24 cellular contexts compared by ENCODE assay signal in genomic region chr17:5023588-5024147, GRCh38. TPM values are rescaled to one million over a fixed set of nuclear protein-coding genes. Genes with fewer than 3 reads are reported as not detected.
DNase-seq lines count a peak whose midpoint lies in the region; ATAC-seq and TF ChIP-seq lines count a peak whose summit lies in the region.
"Had no signal": no experiment of that assay in that cellular context is flagged by ENCODE, and none has a peak within 500 bp of the region (broad histone marks: within the 10 kb centered on the region; RNA-seq: fewer than 3 reads in every experiment).

No MANE protein-coding gene starts in this region.

- ATAC-seq in Right ventricle myocardium inferior, result peak; percentile 11
- no peak for ATAC-seq in Right ventricle myocardium superior (ENCODE audit: poor library complexity)
- peak in 1 of 2 donors; percentile 11 for ATAC-seq in upper lobe of left lung (ENCODE audit: low FRiP score in 2 of 2)
- ATAC-seq in GM18870 (IDR thresholded peaks at IDR 0.05; ENCODE audit: unreplicated experiment), result no peak
- ATAC-seq in HG02981 (IDR thresholded peaks at IDR 0.05; ENCODE audit: unreplicated experiment), result no peak
- ATAC-seq: CD8-positive, alpha-beta T cell had no signal

- no peaks in the 10 kb centered on the region for H3K9me3 ChIP-seq in upper lobe of left lung
- H3K9me3 ChIP-seq: Peyer's patch had no signal

- H3K4me3 Mint-ChIP-seq in chondrocyte (ENCODE audit: unreplicated experiment) (no peak overlapping the region), nephron progenitor cell (no peak overlapping the region)
- H3K4me3 Mint-ChIP-seq: CD8-positive, alpha-beta T cell; IgD-negative memory B cell had no signal

- H3K27ac Mint-ChIP-seq in chondrocyte (ENCODE audit: unreplicated experiment) (peak overlapping the region; percentile 69), nephron progenitor cell (peak overlapping the region; percentile 34)
- H3K27ac Mint-ChIP-seq: CD8-positive, alpha-beta T cell had no signal

- H3K27me3 Mint-ChIP-seq in chondrocyte (ENCODE audit: low read depth) (no peaks in the 10 kb centered on the region), nephron progenitor cell (ENCODE audit: low read depth, poor library complexity) (peaks cover 8% of the 10 kb centered on the region)
- H3K27me3 Mint-ChIP-seq: IgD-negative memory B cell had no signal

- H3K4me1 ChIP-seq in upper lobe of left lung, result peaks cover 0 to 21% (median 10%) of the 10 kb centered on the region in 4 donors
- H3K4me1 ChIP-seq: Peyer's patch had no signal

- TF ChIP-seq CTCF in chondrocyte (IDR thresholded peaks at IDR 0.05) (no peak), nephron progenitor cell (IDR thresholded peaks at IDR 0.05) (no peak), upper lobe of left lung (IDR thresholded peaks at IDR 0.05) (no peak)

- TF ChIP-seq EP300 in upper lobe of left lung (IDR thresholded peaks at IDR 0.05), result no peak

- H3K4me3 ChIP-seq in upper lobe of left lung, result no peak overlapping the region
- H3K4me3 ChIP-seq: Peyer's patch had no signal

- H3K27me3 ChIP-seq in upper lobe of left lung, result no peaks in the 10 kb centered on the region
- H3K27me3 ChIP-seq: Peyer's patch had no signal

- H3K36me3 ChIP-seq in upper lobe of left lung, result peaks cover 24 to 54% (median 51%) of the 10 kb centered on the region in 4 donors

- no peak for TF ChIP-seq POLR2A in upper lobe of left lung (IDR thresholded peaks at IDR 0.05)

- H3K9me3 Mint-ChIP-seq in chondrocyte (ENCODE audit: low read depth) (no peaks in the 10 kb centered on the region), nephron progenitor cell (no peaks in the 10 kb centered on the region)
- H3K9me3 Mint-ChIP-seq: CD8-positive, alpha-beta T cell; IgD-negative memory B cell had no signal

- 87 to 91% methylated on average over 20 to 27 of the region's 29 CpGs for WGBS in upper lobe of left lung, 2 donors

- H3K27ac ChIP-seq in upper lobe of left lung, result peak overlapping the region; percentile 34 to 62 (median 50)
- H3K27ac ChIP-seq: Peyer's patch had no signal

- H3K4me1 Mint-ChIP-seq in chondrocyte (ENCODE audit: low read depth) (no peaks in the 10 kb centered on the region), nephron progenitor cell (peaks cover 15% of the 10 kb centered on the region)

- intact Hi-C loops in Right ventricle myocardium inferior (cut with DNase I), result no loop called here
- intact Hi-C loops in Right ventricle myocardium superior (cut with DNase I), result no loop called here

- H3K36me3 Mint-ChIP-seq in chondrocyte (ENCODE audit: low read depth) (peaks cover 39% of the 10 kb centered on the region), nephron progenitor cell (ENCODE audit: low read depth) (peaks cover 37% of the 10 kb centered on the region)

- no peak for DNase-seq in Right ventricle myocardium inferior (ENCODE audit: missing footprints)
- DNase-seq in Right ventricle myocardium superior, result no peak
- no peak for DNase-seq in chondrocyte (ENCODE audit: low spot score)
- DNase-seq in nephron progenitor cell, result no peak
- peak in 1 of 2 donors; percentile 66 for DNase-seq in upper lobe of left lung
- DNase-seq in LoVo (ENCODE audit: low spot score), result no peak
- DNase-seq: AML-193; C1 segment of cervical spinal cord; Calu3; CD8-positive, alpha-beta T cell; GOT3; Karpas-422; NCI-H1694; NCI-H2081; NCI-H2171; NCI-H446; NCI-H526; Peyer's patch had no signal

RNA-seq across cellular contexts. Expression of gene SLC52A1, which starts 11.6 kb away (rescaled TPM):
- total RNA-seq in Right ventricle myocardium inferior (not detected), Right ventricle myocardium superior (not detected), chondrocyte (not detected in 3 replicates), upper lobe of left lung (1 to 10 TPM in 2 of 6 donors, under 1 TPM in 4; 0.15 to 4.0 (median 0.82) TPM)
- total RNA-seq: Calu3; CD8-positive, alpha-beta T cell; Daoy; MCF 10A; OCI-LY7 had no signal

RNA-seq across cellular contexts. Expression of gene KIF1C, which starts 25.9 kb away (rescaled TPM):
- total RNA-seq in Right ventricle myocardium inferior, result 708 TPM
- 720 TPM for total RNA-seq in Right ventricle myocardium superior
- 141 to 193 TPM (median 174 TPM) in 3 replicates for total RNA-seq in chondrocyte
- 100 to 1,000 TPM; 130 to 270 (median 206) TPM for total RNA-seq in upper lobe of left lung

RNA-seq across cellular contexts. Expression of gene INCA1, which starts 26.3 kb away (rescaled TPM):
- total RNA-seq in Right ventricle myocardium inferior (2.4 TPM), Right ventricle myocardium superior (2.8 TPM), chondrocyte (0.74 to 1.5 TPM (median 0.85 TPM) in 3 replicates), upper lobe of left lung (10 to 100 TPM in 1 of 6 donors, 1 to 10 TPM in 5; 1.4 to 32.5 (median 3.1) TPM)

RNA-seq across cellular contexts. Expression of gene CAMTA2, which starts 36.2 kb away (rescaled TPM):
- total RNA-seq in Right ventricle myocardium inferior (37.1 TPM), Right ventricle myocardium superior (29.4 TPM), chondrocyte (47.4 to 97.8 TPM (median 90.2 TPM) in 3 replicates), upper lobe of left lung (100 to 1,000 TPM in 2 of 6 donors, 10 to 100 TPM in 4; 27.1 to 162 (median 50.8) TPM)

RNA-seq across cellular contexts. Expression of gene ZFP3, which starts 54.6 kb away (rescaled TPM):
- total RNA-seq in Right ventricle myocardium inferior, result 9.6 TPM
- 9.3 TPM for total RNA-seq in Right ventricle myocardium superior
- total RNA-seq in chondrocyte, result 0.29 to 0.69 TPM (median 0.55 TPM) in 3 replicates
- total RNA-seq in upper lobe of left lung, result 1 to 10 TPM in 5 of 6 donors, under 1 TPM in 1; 0.89 to 9.7 (median 5.3) TPM
- total RNA-seq: Calu3, Daoy, MCF 10A had no signal
